ENCODE assay signal across 25 cellular contexts in genomic region chr5:88653471-88653870, GRCh38.
"Had no signal": no experiment of that assay in that cellular context is flagged by ENCODE, and none has a peak within 500 bp of the region (broad histone marks: within the 10 kb centered on the region; RNA-seq: fewer than 3 reads in every experiment).

No MANE protein-coding gene starts in this region.

- H3K4me3 ChIP-seq: colonic mucosa, esophagus squamous epithelium, gastrocnemius medialis, heart right ventricle, left lung, lower lobe of right lung, mucosa of descending colon had no signal

- H3K9me3 ChIP-seq: colonic mucosa, esophagus squamous epithelium, gastrocnemius medialis, heart right ventricle, left lung, lower lobe of right lung, mucosa of descending colon had no signal

- H3K36me3 ChIP-seq: colonic mucosa, esophagus squamous epithelium, gastrocnemius medialis, heart right ventricle, left lung, lower lobe of right lung had no signal

- H3K4me3 Mint-ChIP-seq: dendritic cell treated with granulocyte-macrophage colony-stimulating factor and Interleukin-4, amounts not matched to agents 40 ng/mL and 50 ng/mL, for 4 days; effector memory CD8-positive, alpha-beta T cell; endodermal cell; mesothelial cell of epicardium; naive B cell had no signal

- H3K27ac Mint-ChIP-seq: dendritic cell treated with granulocyte-macrophage colony-stimulating factor and Interleukin-4, amounts not matched to agents 40 ng/mL and 50 ng/mL, for 4 days; effector memory CD8-positive, alpha-beta T cell; endodermal cell; mesothelial cell of epicardium; naive B cell had no signal

- H3K4me1 Mint-ChIP-seq: endodermal cell, mesothelial cell of epicardium, naive B cell had no signal

- H3K36me3 Mint-ChIP-seq: mesothelial cell of epicardium had no signal

- H3K27me3 ChIP-seq: colonic mucosa had no signal

- ATAC-seq: effector memory CD8-positive, alpha-beta T cell; esophagus mucosa; gastrocnemius medialis; heart right ventricle; left cardiac atrium; left lung; left ventricle myocardium superior; lower lobe of right lung; mucosa of descending colon had no signal

- H3K4me1 ChIP-seq: colonic mucosa, esophagus squamous epithelium, gastrocnemius medialis, heart right ventricle, left lung, lower lobe of right lung had no signal

- H3K9me3 Mint-ChIP-seq: dendritic cell treated with granulocyte-macrophage colony-stimulating factor and Interleukin-4, amounts not matched to agents 40 ng/mL and 50 ng/mL, for 4 days; effector memory CD8-positive, alpha-beta T cell; endodermal cell; mesothelial cell of epicardium had no signal

- DNase-seq: colonic mucosa; cortex of kidney; effector CD8-positive, alpha-beta T cell; effector memory CD8-positive, alpha-beta T cell; endodermal cell; erythroblast; esophagus squamous epithelium; foreskin fibroblast; foreskin melanocyte; gastrocnemius medialis; glutamatergic neuron; head of caudate nucleus; heart right ventricle; hippocampal formation; left cardiac atrium; left ventricle myocardium superior; lower lobe of right lung; mesenchymal stem cell; mucosa of descending colon; naive B cell had no signal

- H3K27ac ChIP-seq: colonic mucosa, epithelial cell of prostate, esophagus squamous epithelium, gastrocnemius medialis, heart right ventricle, left lung, lower lobe of right lung had no signal
